In genomic region chr17:69969897-69970296, GRCh38 we compare ENCODE assay signal across 13 cellular contexts.
A peak's percentile ranks its signal among the peaks of the same experiment; 100 is the strongest.
DNase-seq lines count a peak whose midpoint lies in the region; ATAC-seq and TF ChIP-seq lines count a peak whose summit lies in the region.
"Had no signal": no experiment of that assay in that cellular context is flagged by ENCODE, and none has a peak within 500 bp of the region (broad histone marks: within the 10 kb centered on the region; RNA-seq: fewer than 3 reads in every experiment).

No MANE protein-coding gene starts in this region.

- H3K4me3 ChIP-seq in IMR-90 (ENCODE audit: insufficient read depth, low read depth, low read length) = no peak overlapping the region
- no peak overlapping the region for H3K4me3 ChIP-seq in fibroblast of the aortic adventitia (ENCODE audit: low read depth, low read length)
- no peak overlapping the region for H3K4me3 ChIP-seq in breast epithelium
- H3K4me3 ChIP-seq: BLaER1 treated with 17β-estradiol and CSF1 and Interleukin-3, amounts not matched to agents 10 nM and 100 nM had no signal

- no peaks in the 10 kb centered on the region for H3K4me1 Mint-ChIP-seq in WTC11
- H3K4me1 Mint-ChIP-seq: CD4-positive, CD25-positive, alpha-beta regulatory T cell; H9 had no signal

- H3K56ac ChIP-seq in IMR-90 (ENCODE audit: extremely low read depth, insufficient read depth, low read length) = no peak overlapping the region

- intact Hi-C loops in IMR-90 (cut with micrococcal nuclease) (loop anchor here (5.0 kb wide), 1 partner anchor 167 kb away; no protein-coding TSS in a partner anchor), breast epithelium (cut with DNase I; ENCODE audit: low total_unique reads) (no loop called here)

- H3K4me1 ChIP-seq in IMR-90 (ENCODE audit: control insufficient read depth, insufficient read depth, low read length) (no peaks in the 10 kb centered on the region), breast epithelium (no peaks in the 10 kb centered on the region)
- H3K4me1 ChIP-seq: BLaER1 treated with 17β-estradiol and CSF1 and Interleukin-3, amounts not matched to agents 10 nM and 100 nM had no signal

- H3K79me1 ChIP-seq in IMR-90 (ENCODE audit: low read depth in 1 of 2, low read length in 2 of 2) = no peaks in the 10 kb centered on the region

- no peak overlapping the region for H4K8ac ChIP-seq in IMR-90 (ENCODE audit: low read depth in 2 of 2, low read length in 2 of 2)

- dilution Hi-C loops in IMR-90 (cut with HindIII; ENCODE audit: low sequenced_read_pairs, unreplicated experiment) = no loop called here

- CTCF ChIA-PET in IMR-90 (lab: Yijun Ruan, JAX) (interaction anchor here (0.8 kb wide), 1 partner anchor 8 kb away, joined by 4 read pairs; no protein-coding TSS in a partner anchor), WTC11 (lab: Charles Lee) (no interaction called here)

- H3K23ac ChIP-seq in IMR-90 (ENCODE audit: low read depth, low read length) = no peak overlapping the region

- H4K20me1 ChIP-seq in IMR-90 (ENCODE audit: insufficient read depth, low read length) = no peaks in the 10 kb centered on the region
- H4K20me1 ChIP-seq: BLaER1 treated with 17β-estradiol and CSF1 and Interleukin-3, amounts not matched to agents 10 nM and 100 nM had no signal

- H4K5ac ChIP-seq in IMR-90 (ENCODE audit: low read depth, low read length) = peak overlapping the region; percentile 84; the same call in 1 of the 2 replicates

- no peak overlapping the region for H3K27ac ChIP-seq in IMR-90 (ENCODE audit: insufficient read depth, low read length)
- no peak overlapping the region for H3K27ac ChIP-seq in breast epithelium
- H3K27ac ChIP-seq: BLaER1 treated with 17β-estradiol and CSF1 and Interleukin-3, amounts not matched to agents 10 nM and 100 nM had no signal

- no peaks in the 10 kb centered on the region for H3K27me3 Mint-ChIP-seq in WTC11 (ENCODE audit: low read depth)
- H3K27me3 Mint-ChIP-seq: CD4-positive, CD25-positive, alpha-beta regulatory T cell had no signal

- H2AK5ac ChIP-seq in IMR-90 (ENCODE audit: low read depth, low read length) = no peak overlapping the region

- no peak overlapping the region for H2AFZ ChIP-seq in IMR-90 (replicated peaks; ENCODE audit: low read length, poor library complexity)

- H3K36me3 ChIP-seq in IMR-90 (ENCODE audit: control insufficient read depth, insufficient read depth, low read length) = no peaks in the 10 kb centered on the region
- H3K36me3 ChIP-seq in breast epithelium = no peaks in the 10 kb centered on the region
- H3K36me3 ChIP-seq: BLaER1 treated with 17β-estradiol and CSF1 and Interleukin-3, amounts not matched to agents 10 nM and 100 nM had no signal

- H2BK15ac ChIP-seq in IMR-90 (ENCODE audit: low read depth, low read length) = no peak overlapping the region

- H3K9me1 ChIP-seq in IMR-90 (ENCODE audit: insufficient read depth, low read length) = no peaks in the 10 kb centered on the region

- peaks cover 22% of the 10 kb centered on the region for H3K9me3 Mint-ChIP-seq in WTC11

- 0 out of 2 replicates have a peak overlapping the region, but pooled peaks have one; percentile 8 for H2BK120ac ChIP-seq in IMR-90 (ENCODE audit: low read depth, low read length)

- BruUV-seq in IMR-90 (replicated peaks; lab: Mats Ljungman, UMichigan) = no TSS peak

- H3K9me3 ChIP-seq in IMR-90 (ENCODE audit: control insufficient read depth, insufficient read depth, low read length) = peaks cover 8% of the 10 kb centered on the region
- H3K9me3 ChIP-seq in breast epithelium = peaks cover 0 to 15% of the 10 kb centered on the region in 2 donors

- H3K27ac Mint-ChIP-seq in WTC11 = peak overlapping the region; percentile 62; the same call in 1 of the 2 replicates
- H3K27ac Mint-ChIP-seq: CD4-positive, CD25-positive, alpha-beta regulatory T cell; H9 had no signal

- H2AK9ac ChIP-seq in IMR-90 (replicated peaks; ENCODE audit: low read depth, low read length, poor library complexity) = no peak overlapping the region

- H3K14ac ChIP-seq in IMR-90 (replicated peaks; ENCODE audit: low read depth, low read length) = no peak overlapping the region

- 100% methylated on average over 1 of the region's 2 CpGs; no CpG with 5 or more reads in 1 of the 2 experiments for WGBS in IMR-90 (ENCODE audit: extremely low coverage in 2 of 2, insufficient read length in 1 of 2), 2 experiments

- no peak overlapping the region for H3K9ac ChIP-seq in IMR-90 (ENCODE audit: low read depth, low read length)
- H3K9ac ChIP-seq: BLaER1 treated with 17β-estradiol and CSF1 and Interleukin-3, amounts not matched to agents 10 nM and 100 nM had no signal

- no peak overlapping the region for H4K91ac ChIP-seq in IMR-90 (ENCODE audit: insufficient read depth, low read depth, low read length)

- TF ChIP-seq POLR2A in IMR-90 (IDR thresholded peaks at IDR 0.05; ENCODE audit: low read depth, low read length) (no peak), breast epithelium (IDR thresholded peaks at IDR 0.05) (no peak)

- H3K27me3 ChIP-seq in IMR-90 (ENCODE audit: control insufficient read depth, insufficient read depth, low read length) (no peaks in the 10 kb centered on the region), breast epithelium (no peaks in the 10 kb centered on the region)
- H3K27me3 ChIP-seq: BLaER1 treated with 17β-estradiol and CSF1 and Interleukin-3, amounts not matched to agents 10 nM and 100 nM had no signal

- TF ChIP-seq CTCF in IMR-90 (conservative IDR thresholded peaks at IDR 0.05; ENCODE audit: low read depth, low read length) = no peak
- TF ChIP-seq CTCF in WTC11 (IDR thresholded peaks at IDR 0.05) = no peak
- no peak for TF ChIP-seq CTCF in fibroblast of the aortic adventitia (IDR thresholded peaks at IDR 0.05; ENCODE audit: insufficient read depth, low read length)
- no peak for TF ChIP-seq CTCF in breast epithelium (IDR thresholded peaks at IDR 0.05)

- peaks cover 10% of the 10 kb centered on the region for H3K36me3 Mint-ChIP-seq in WTC11
- H3K36me3 Mint-ChIP-seq: CD4-positive, CD25-positive, alpha-beta regulatory T cell had no signal

- H3K4me2 ChIP-seq in IMR-90 (ENCODE audit: low read depth, low read length) = no peak overlapping the region
- H3K4me2 ChIP-seq: BLaER1 treated with 17β-estradiol and CSF1 and Interleukin-3, amounts not matched to agents 10 nM and 100 nM had no signal

- POLR2A ChIA-PET in IMR-90 (lab: Charles Lee; ENCODE audit: unreplicated experiment) = no interaction called here
- POLR2A ChIA-PET in WTC11 (lab: Charles Lee) = interaction anchor here (1.0 kb wide), 1 partner anchor 9 kb away, joined by 3 read pairs; no protein-coding TSS in a partner anchor

- no peak overlapping the region for H3K4ac ChIP-seq in IMR-90 (ENCODE audit: low read depth, low read length)

- TF ChIP-seq RAD21 in IMR-90 (IDR thresholded peaks at IDR 0.05; ENCODE audit: low read length) = no peak

- H3K4me3 Mint-ChIP-seq in WTC11 = no peak overlapping the region
- H3K4me3 Mint-ChIP-seq: CD4-positive, CD25-positive, alpha-beta regulatory T cell; H9 had no signal

- H2BK20ac ChIP-seq in IMR-90 (ENCODE audit: low read depth, low read length) = no peak overlapping the region

- H2BK5ac ChIP-seq in IMR-90 (ENCODE audit: low read depth, low read length, poor library complexity, severe bottlenecking) = no peak overlapping the region

- no peak for DNase-seq in IMR-90
- no peak for DNase-seq in WTC11 (ENCODE audit: low spot score)
- peak; percentile 15 for DNase-seq in fibroblast of the aortic adventitia (ENCODE audit: low read depth)
- DNase-seq in NCI-H1436 treated with DMSO at 0.1 percent for 48 hours (lab: John Stamatoyannopoulos, UW) = no peak
- no peak for DNase-seq in Ammon's horn (ENCODE audit: low spot score)
- DNase-seq in NCI-H69 (lab: John Stamatoyannopoulos, UW) = no peak
- no peak for DNase-seq in breast epithelium (ENCODE audit: low spot score in 2 of 2)
- DNase-seq: AML-193; CD4-positive, CD25-positive, alpha-beta regulatory T cell; DMS53; GF-D8; H9 had no signal

- H3K18ac ChIP-seq in IMR-90 (ENCODE audit: low read depth, low read length) = peak overlapping the region; percentile 83; the same call in 1 of the 2 replicates

- in situ Hi-C loops in IMR-90 (cut with MboI; ENCODE audit: low sequenced_read_pairs) = no loop called here

- ATAC-seq in IMR-90 (ENCODE audit: low read depth) (no peak), WTC11 (no peak)

TF ChIP-seq in IMR-90, 13 proteins besides CTCF, POLR2A, EP300 and RAD21:
- TF ChIP-seq MAFK (IDR thresholded peaks at IDR 0.05; ENCODE audit: low read depth, low read length) (no peak), NFE2L2 (IDR thresholded peaks at IDR 0.05; ENCODE audit: low read depth, low read length) (peak; percentile 58; the same call in 1 of the 2 replicates)

TF ChIP-seq in WTC11, 78 proteins besides CTCF, POLR2A, EP300 and RAD21 (continues in another document):
- TF ChIP-seq SMAD4 (CRISPR knock-in tag; IDR thresholded peaks at IDR 0.05) = no peak
- TF ChIP-seq CDX4 (CRISPR knock-in tag; IDR thresholded peaks at IDR 0.05; ENCODE audit: borderline replicate concordance) = no peak
- TF ChIP-seq FOXJ3 (CRISPR knock-in tag; IDR thresholded peaks at IDR 0.05; ENCODE audit: borderline replicate concordance) = no peak
- no peak for TF ChIP-seq CBFB (CRISPR knock-in tag; IDR thresholded peaks at IDR 0.05; ENCODE audit: low read depth)
- no peak for TF ChIP-seq ZNF281 (CRISPR knock-in tag; IDR thresholded peaks at IDR 0.05)
- TF ChIP-seq TEAD1 (CRISPR knock-in tag; IDR thresholded peaks at IDR 0.05) = no peak
